In genomic region chr3:19331931-19332330, GRCh38 we compare ENCODE assay signal across 29 cellular contexts.
"Had no signal": no experiment of that assay in that cellular context is flagged by ENCODE, and none has a peak within 500 bp of the region (broad histone marks: within the 10 kb centered on the region; RNA-seq: fewer than 3 reads in every experiment).

No MANE protein-coding gene starts in this region.

- H3K27ac Mint-ChIP-seq: activated CD4-positive, alpha-beta memory T cell treated with anti-CD3 and anti-CD28 coated beads for 36 hours; activated CD4-positive, alpha-beta T cell treated with anti-CD3 and anti-CD28 coated beads for 36 hours; activated CD4-positive, alpha-beta T cell treated with anti-CD3 and anti-CD28 coated beads, Interleukin-2, amount 10 ng/mL, durations not matched to agents 24 days and 14 days; activated CD8-positive, alpha-beta memory T cell treated with anti-CD3 and anti-CD28 coated beads, Interleukin-2, amount 10 ng/mL, durations not matched to agents 7 days and 5 days; activated CD8-positive, alpha-beta T cell treated with anti-CD3 and anti-CD28 coated beads, Interleukin-2, amount 10 ng/mL, durations not matched to agents 7 days and 5 days; activated naive CD8-positive, alpha-beta T cell; activated T-cell treated with anti-CD3 and anti-CD28 coated beads, Interleukin-2, amount 50 U/mL, for 24 hours; activated T-cell treated with anti-CD3 and anti-CD28 coated beads, Interleukin-2, amount 50 U/mL, for 72 hours; dendritic cell treated with granulocyte-macrophage colony-stimulating factor and Interleukin-4, amounts not matched to agents 40 ng/mL and 50 ng/mL, for 4 days; endodermal cell; T-helper 2 cell treated with Interferon-gamma antibody and Interleukin-4, amounts not matched to agents 5 μg/mL and 100 μg/mL, for 36 hours had no signal

- H3K4me3 ChIP-seq: coronary artery, dorsolateral prefrontal cortex had no signal

- H3K36me3 Mint-ChIP-seq: activated CD4-positive, alpha-beta memory T cell treated with anti-CD3 and anti-CD28 coated beads for 36 hours; activated CD8-positive, alpha-beta memory T cell treated with anti-CD3 and anti-CD28 coated beads, Interleukin-2, amount 10 ng/mL, durations not matched to agents 7 days and 5 days; activated naive CD8-positive, alpha-beta T cell had no signal

- H3K27me3 ChIP-seq: brain microvascular endothelial cell, dorsolateral prefrontal cortex had no signal

- H3K36me3 ChIP-seq: brain microvascular endothelial cell had no signal

- H3K27me3 Mint-ChIP-seq: activated CD4-positive, alpha-beta memory T cell treated with anti-CD3 and anti-CD28 coated beads for 36 hours; activated CD4-positive, alpha-beta T cell treated with anti-CD3 and anti-CD28 coated beads for 36 hours; activated CD4-positive, alpha-beta T cell treated with anti-CD3 and anti-CD28 coated beads, Interleukin-2, amount 10 ng/mL, durations not matched to agents 24 days and 14 days; activated CD8-positive, alpha-beta memory T cell treated with anti-CD3 and anti-CD28 coated beads, Interleukin-2, amount 10 ng/mL, durations not matched to agents 7 days and 5 days; activated naive CD8-positive, alpha-beta T cell; activated T-cell treated with anti-CD3 and anti-CD28 coated beads, Interleukin-2, amount 50 U/mL, for 24 hours; central memory CD8-positive, alpha-beta T cell; dendritic cell treated with granulocyte-macrophage colony-stimulating factor and Interleukin-4, amounts not matched to agents 40 ng/mL and 50 ng/mL, for 4 days had no signal

- ATAC-seq: activated CD4-positive, alpha-beta T cell treated with anti-CD3 and anti-CD28 coated beads for 36 hours; activated CD8-positive, alpha-beta memory T cell treated with anti-CD3 and anti-CD28 coated beads, Interleukin-2, amount 10 ng/mL, durations not matched to agents 7 days and 5 days; activated CD8-positive, alpha-beta T cell treated with anti-CD3 and anti-CD28 coated beads, Interleukin-2, amount 10 ng/mL, durations not matched to agents 7 days and 5 days; activated T-cell treated with anti-CD3 and anti-CD28 coated beads, Interleukin-2, amount 50 U/mL, for 72 hours; esophagus mucosa had no signal

- DNase-seq: activated CD4-positive, alpha-beta memory T cell treated with anti-CD3 and anti-CD28 coated beads for 36 hours; activated CD4-positive, alpha-beta T cell treated with anti-CD3 and anti-CD28 coated beads for 36 hours; activated CD4-positive, alpha-beta T cell treated with anti-CD3 and anti-CD28 coated beads, Interleukin-2, amount 10 ng/mL, durations not matched to agents 24 days and 14 days; activated CD4-positive, CD25-positive, alpha-beta regulatory T cell; activated CD4-positive, CD25-positive, alpha-beta regulatory T cell treated with anti-CD3 and anti-CD28 coated beads, Interleukin-2, amount 50 U/mL, for 72 hours; activated CD8-positive, alpha-beta memory T cell treated with anti-CD3 and anti-CD28 coated beads, Interleukin-2, amount 10 ng/mL, durations not matched to agents 7 days and 5 days; activated CD8-positive, alpha-beta memory T cell treated with anti-CD3 and anti-CD28 coated beads, Interleukin-2, amount 50 U/mL, for 4 hours; activated CD8-positive, alpha-beta T cell treated with anti-CD3 and anti-CD28 coated beads, Interleukin-2, amount 10 ng/mL, durations not matched to agents 7 days and 5 days; activated gamma-delta T cell treated with Interleukin-2 at 50 U/mL for 16 hours; activated naive CD4-positive, alpha-beta T cell treated with anti-CD3 and anti-CD28 coated beads, Interleukin-2, amount 50 U/mL, for 16 hours; activated naive CD4-positive, alpha-beta T cell treated with Interleukin-2 at 50 U/mL for 16 hours; activated T-cell treated with anti-CD3 and anti-CD28 coated beads, Interleukin-2, amount 50 U/mL, for 24 hours; activated T-cell treated with anti-CD3 and anti-CD28 coated beads, Interleukin-2, amount 50 U/mL, for 72 hours; amniotic stem cell; anterior cingulate cortex; brain microvascular endothelial cell; dorsolateral prefrontal cortex; effector memory CD4-positive, alpha-beta T cell; endodermal cell; foreskin fibroblast; head of caudate nucleus; hippocampal formation; T1000 had no signal

- H3K9me3 Mint-ChIP-seq: activated CD4-positive, alpha-beta memory T cell treated with anti-CD3 and anti-CD28 coated beads for 36 hours; activated CD4-positive, alpha-beta T cell treated with anti-CD3 and anti-CD28 coated beads, Interleukin-2, amount 10 ng/mL, durations not matched to agents 24 days and 14 days; activated T-cell treated with anti-CD3 and anti-CD28 coated beads, Interleukin-2, amount 50 U/mL, for 24 hours; activated T-cell treated with anti-CD3 and anti-CD28 coated beads, Interleukin-2, amount 50 U/mL, for 72 hours; dendritic cell treated with granulocyte-macrophage colony-stimulating factor and Interleukin-4, amounts not matched to agents 40 ng/mL and 50 ng/mL, for 4 days; endodermal cell; T-helper 2 cell treated with Interferon-gamma antibody and Interleukin-4, amounts not matched to agents 5 μg/mL and 100 μg/mL, for 36 hours had no signal

- H3K4me1 Mint-ChIP-seq: activated CD4-positive, alpha-beta T cell treated with anti-CD3 and anti-CD28 coated beads for 36 hours; activated CD4-positive, alpha-beta T cell treated with anti-CD3 and anti-CD28 coated beads, Interleukin-2, amount 10 ng/mL, durations not matched to agents 24 days and 14 days; activated CD8-positive, alpha-beta memory T cell treated with anti-CD3 and anti-CD28 coated beads, Interleukin-2, amount 10 ng/mL, durations not matched to agents 7 days and 5 days; central memory CD8-positive, alpha-beta T cell; endodermal cell had no signal

- H3K27ac ChIP-seq: brain microvascular endothelial cell, coronary artery, dorsolateral prefrontal cortex had no signal

- H3K4me3 Mint-ChIP-seq: activated CD4-positive, alpha-beta memory T cell treated with anti-CD3 and anti-CD28 coated beads for 36 hours; activated CD4-positive, alpha-beta T cell treated with anti-CD3 and anti-CD28 coated beads for 36 hours; activated CD4-positive, alpha-beta T cell treated with anti-CD3 and anti-CD28 coated beads, Interleukin-2, amount 10 ng/mL, durations not matched to agents 24 days and 14 days; activated CD8-positive, alpha-beta memory T cell treated with anti-CD3 and anti-CD28 coated beads, Interleukin-2, amount 10 ng/mL, durations not matched to agents 7 days and 5 days; activated CD8-positive, alpha-beta T cell treated with anti-CD3 and anti-CD28 coated beads, Interleukin-2, amount 10 ng/mL, durations not matched to agents 7 days and 5 days; activated naive CD8-positive, alpha-beta T cell; activated T-cell treated with anti-CD3 and anti-CD28 coated beads, Interleukin-2, amount 50 U/mL, for 24 hours; activated T-cell treated with anti-CD3 and anti-CD28 coated beads, Interleukin-2, amount 50 U/mL, for 72 hours; central memory CD8-positive, alpha-beta T cell; dendritic cell treated with granulocyte-macrophage colony-stimulating factor and Interleukin-4, amounts not matched to agents 40 ng/mL and 50 ng/mL, for 4 days; endodermal cell; T-helper 2 cell treated with Interferon-gamma antibody and Interleukin-4, amounts not matched to agents 5 μg/mL and 100 μg/mL, for 36 hours had no signal
